ENCODE assay signal across 14 cellular contexts in genomic region chr2:233663911-233664310, GRCh38. TPM values are rescaled to one million over a fixed set of nuclear protein-coding genes. Genes with fewer than 3 reads are reported as not detected.
DNase-seq lines count a peak whose midpoint lies in the region; ATAC-seq and TF ChIP-seq lines count a peak whose summit lies in the region.
"Had no signal": no experiment of that assay in that cellular context is flagged by ENCODE, and none has a peak within 500 bp of the region (broad histone marks: within the 10 kb centered on the region; RNA-seq: fewer than 3 reads in every experiment).

No MANE protein-coding gene starts in this region.

- H3K4me3 ChIP-seq in NB4 (ENCODE audit: low read depth, low read length) (no peak overlapping the region), choroid plexus epithelial cell (ENCODE audit: low read depth, low read length) (no peak overlapping the region)

- POLR2A ChIA-PET in activated CD8-positive, alpha-beta T cell treated with anti-CD3 and anti-CD28 coated beads, Interleukin-2, amount 10 ng/mL, durations not matched to agents 7 days and 5 days (lab: Charles Lee): no interaction called here

- H3K9me3 Mint-ChIP-seq in activated CD8-positive, alpha-beta T cell treated with anti-CD3 and anti-CD28 coated beads, Interleukin-2, amount 10 ng/mL, durations not matched to agents 7 days and 5 days (ENCODE audit: insufficient read depth): no peaks in the 10 kb centered on the region

- TF ChIP-seq POLR2A in NB4 (IDR thresholded peaks at IDR 0.05; ENCODE audit: extremely low read depth, insufficient read length): no peak

- H3K27me3 Mint-ChIP-seq in activated CD8-positive, alpha-beta T cell treated with anti-CD3 and anti-CD28 coated beads, Interleukin-2, amount 10 ng/mL, durations not matched to agents 7 days and 5 days (ENCODE audit: low read depth): peaks cover 35% of the 10 kb centered on the region

- no peak overlapping the region for H3K27ac Mint-ChIP-seq in activated CD8-positive, alpha-beta T cell treated with anti-CD3 and anti-CD28 coated beads, Interleukin-2, amount 10 ng/mL, durations not matched to agents 7 days and 5 days
- H3K27ac Mint-ChIP-seq: CD4-positive, alpha-beta T cell; H9; IgD-negative memory B cell had no signal

- no peak overlapping the region for H3K4me3 Mint-ChIP-seq in activated CD8-positive, alpha-beta T cell treated with anti-CD3 and anti-CD28 coated beads, Interleukin-2, amount 10 ng/mL, durations not matched to agents 7 days and 5 days
- H3K4me3 Mint-ChIP-seq: CD4-positive, alpha-beta T cell; H9; IgD-negative memory B cell had no signal

- no peaks in the 10 kb centered on the region for H3K36me3 Mint-ChIP-seq in activated CD8-positive, alpha-beta T cell treated with anti-CD3 and anti-CD28 coated beads, Interleukin-2, amount 10 ng/mL, durations not matched to agents 7 days and 5 days (ENCODE audit: low read depth)

- intact Hi-C loops in left colon (cut with DNase I, micrococcal nuclease): no loop called here

- CTCF ChIA-PET in activated CD8-positive, alpha-beta T cell treated with anti-CD3 and anti-CD28 coated beads, Interleukin-2, amount 10 ng/mL, durations not matched to agents 7 days and 5 days (lab: Charles Lee): no interaction called here

- TF ChIP-seq CTCF in NB4 (IDR thresholded peaks at IDR 0.05; ENCODE audit: low read depth, low read length) (no peak), choroid plexus epithelial cell (conservative IDR thresholded peaks at IDR 0.05; ENCODE audit: low read depth, low read length) (no peak)

- H3K4me1 Mint-ChIP-seq in activated CD8-positive, alpha-beta T cell treated with anti-CD3 and anti-CD28 coated beads, Interleukin-2, amount 10 ng/mL, durations not matched to agents 7 days and 5 days (ENCODE audit: low read depth): no peaks in the 10 kb centered on the region
- H3K4me1 Mint-ChIP-seq: H9, IgD-negative memory B cell had no signal

- ATAC-seq in left colon (peak; percentile 25), GM19035 (IDR thresholded peaks at IDR 0.05; ENCODE audit: unreplicated experiment) (no peak)
- no peak for ATAC-seq in activated CD8-positive, alpha-beta T cell treated with anti-CD3 and anti-CD28 coated beads, Interleukin-2, amount 10 ng/mL, durations not matched to agents 7 days and 5 days
- ATAC-seq: HepG2 had no signal

- DNase-seq in NB4 (ENCODE audit: low read depth): peak; percentile 16
- DNase-seq in choroid plexus epithelial cell (ENCODE audit: low read depth): peak; percentile 13
- DNase-seq in left colon: no peak
- no peak for DNase-seq in pons (ENCODE audit: low spot score)
- DNase-seq in activated CD8-positive, alpha-beta T cell treated with anti-CD3 and anti-CD28 coated beads, Interleukin-2, amount 10 ng/mL, durations not matched to agents 7 days and 5 days: no peak
- DNase-seq: AML-193; Caco-2; CD4-positive, alpha-beta T cell; GDM1; H9 had no signal

RNA-seq across cellular contexts. Expression of gene UGT1A9, which starts 7.8 kb away (rescaled TPM):
- total RNA-seq in left colon: 1 to 10 TPM; 4.1 to 5.2 TPM
- not detected for total RNA-seq in activated CD8-positive, alpha-beta T cell treated with anti-CD3 and anti-CD28 coated beads, Interleukin-2, amount 10 ng/mL, durations not matched to agents 7 days and 5 days
- total RNA-seq: CD4-positive, alpha-beta T cell; H1; H9; HepG2 had no signal

RNA-seq across cellular contexts. Expression of gene UGT1A7, which starts 17.8 kb away (rescaled TPM):
- 1 to 10 TPM; 5.6 to 6.8 TPM for total RNA-seq in left colon
- total RNA-seq in activated CD8-positive, alpha-beta T cell treated with anti-CD3 and anti-CD28 coated beads, Interleukin-2, amount 10 ng/mL, durations not matched to agents 7 days and 5 days: not detected
- total RNA-seq: CD4-positive, alpha-beta T cell; H1; H9; HepG2 had no signal

RNA-seq across cellular contexts. Expression of gene UGT1A10, which starts 27.7 kb away (rescaled TPM):
- 100 to 1,000 TPM in 1 of 2 donors, 10 to 100 TPM in 1; 84.8 to 112 TPM for total RNA-seq in left colon
- total RNA-seq in activated CD8-positive, alpha-beta T cell treated with anti-CD3 and anti-CD28 coated beads, Interleukin-2, amount 10 ng/mL, durations not matched to agents 7 days and 5 days: not detected
- total RNA-seq: CD4-positive, alpha-beta T cell; H1; H9; HepG2 had no signal

RNA-seq across cellular contexts. Expression of gene UGT1A6, which starts 28.8 kb away (rescaled TPM):
- 10 to 100 TPM in 1 of 2 donors, 1 to 10 TPM in 1; 6.4 to 10.2 TPM for total RNA-seq in left colon
- not detected for total RNA-seq in activated CD8-positive, alpha-beta T cell treated with anti-CD3 and anti-CD28 coated beads, Interleukin-2, amount 10 ng/mL, durations not matched to agents 7 days and 5 days
- total RNA-seq: CD4-positive, alpha-beta T cell; H1; H9; HepG2 had no signal

RNA-seq across cellular contexts. Expression of gene UGT1A8, which starts 46.5 kb away (rescaled TPM):
- total RNA-seq in left colon: 10 to 100 TPM; 19.3 to 25.1 TPM
- not detected for total RNA-seq in activated CD8-positive, alpha-beta T cell treated with anti-CD3 and anti-CD28 coated beads, Interleukin-2, amount 10 ng/mL, durations not matched to agents 7 days and 5 days
- total RNA-seq: CD4-positive, alpha-beta T cell; H1; H9; HepG2 had no signal

Comparison
In these comparisons a context has a peak if more than half of its experiments do, and no peak if none do; other contexts are left out.
1. DNase-seq: peak in NB4 (single experiment) and choroid plexus epithelial cell (single experiment); none in left colon (0 of 2), pons (single experiment) and activated CD8-positive, alpha-beta T cell treated with anti-CD3 and anti-CD28 coated beads, Interleukin-2, amount 10 ng/mL, durations not matched to agents 7 days and 5 days (single experiment).
2. RNA of gene UGT1A9, which starts 7.8 kb away (total RNA-seq): 4.1 to 5.2 TPM in left colon; not detected in activated CD8-positive, alpha-beta T cell treated with anti-CD3 and anti-CD28 coated beads, Interleukin-2, amount 10 ng/mL, durations not matched to agents 7 days and 5 days; every median in the first group is over 4 times any median in the second.
3. RNA of gene UGT1A7, which starts 17.8 kb away (total RNA-seq): 5.6 to 6.8 TPM in left colon; not detected in activated CD8-positive, alpha-beta T cell treated with anti-CD3 and anti-CD28 coated beads, Interleukin-2, amount 10 ng/mL, durations not matched to agents 7 days and 5 days; every median in the first group is over 4 times any median in the second.
4. RNA of gene UGT1A10, which starts 27.7 kb away (total RNA-seq): 84.8 to 112 TPM in left colon; not detected in activated CD8-positive, alpha-beta T cell treated with anti-CD3 and anti-CD28 coated beads, Interleukin-2, amount 10 ng/mL, durations not matched to agents 7 days and 5 days; every median in the first group is over 10 times any median in the second.